Comparison of ENCODE assay signal across 8 cellular contexts in genomic region chr2:205682239-205683021, GRCh38. TPM values are rescaled to one million over a fixed set of nuclear protein-coding genes. Genes with fewer than 3 reads are reported as not detected.
DNase-seq lines count a peak whose midpoint lies in the region; ATAC-seq and TF ChIP-seq lines count a peak whose summit lies in the region.

NRP2 (plus strand) TSS chr2:205682501; CDS start chr2:205683291, 790 bp downstream.

- peaks cover 28% of the 10 kb centered on the region for H3K27me3 Mint-ChIP-seq in nephron (ENCODE audit: low read depth)

- peak within 1 kb of the TSS; percentile 61 to 85 (median 71) for H3K4me3 ChIP-seq in upper lobe of left lung

- peak within 1 kb of the TSS; percentile 67 for H3K27ac ChIP-seq in foreskin keratinocyte
- peak within 1 kb of the TSS; percentile 83 to 90 (median 85) for H3K27ac ChIP-seq in upper lobe of left lung

- TF ChIP-seq POLR2A in upper lobe of left lung (IDR thresholded peaks at IDR 0.05), result peak in 3 of 4 donors; percentile 82 to 96 (median 95)

- peak; percentile 78 for DNase-seq in DMS153 treated with DMSO at 0.1 percent for 48 hours (lab: John Stamatoyannopoulos, UW; ENCODE audit: unreplicated experiment)
- DNase-seq in RPMI7951 (ENCODE audit: low read depth), result peak; percentile 94
- peak; percentile 64 for DNase-seq in activated naive CD4-positive, alpha-beta T cell treated with anti-CD3 and anti-CD28 coated beads, Interleukin-2, amount 50 U/mL, for 16 hours
- peak; percentile 64 to 77 for DNase-seq in foreskin keratinocyte
- peak; percentile 90 to 93 for DNase-seq in upper lobe of left lung

- no peaks in the 10 kb centered on the region for H3K36me3 Mint-ChIP-seq in nephron (ENCODE audit: low read depth)

- no peaks in the 10 kb centered on the region for H3K27me3 ChIP-seq in foreskin keratinocyte
- peaks cover 0 to 2% (median 0%) of the 10 kb centered on the region in 4 donors for H3K27me3 ChIP-seq in upper lobe of left lung

- WGBS in upper lobe of left lung, 2 donors, result 0 to 1% methylated on average over 40 to 52 of the region's 71 CpGs

- no peaks in the 10 kb centered on the region for H3K9me3 Mint-ChIP-seq in nephron

- no peaks in the 10 kb centered on the region for H3K9me3 ChIP-seq in upper lobe of left lung

- TF ChIP-seq EP300 in Ishikawa (IDR thresholded peaks at IDR 0.05; ENCODE audit: borderline replicate concordance) (no peak), upper lobe of left lung (IDR thresholded peaks at IDR 0.05) (no peak)

- peak within 1 kb of the TSS; percentile 80 to 92 (median 91) for H3K27ac Mint-ChIP-seq in nephron

- H3K4me1 Mint-ChIP-seq in nephron, result peaks cover 62% of the 10 kb centered on the region

- TF ChIP-seq CTCF in foreskin keratinocyte (conservative IDR thresholded peaks at IDR 0.05), result no peak
- TF ChIP-seq CTCF in nephron (IDR thresholded peaks at IDR 0.05; ENCODE audit: unreplicated experiment in 3 of 3), result no peak
- peak in 2 of 6 experiments; percentile 29 to 32 for TF ChIP-seq CTCF in upper lobe of left lung (IDR thresholded peaks at IDR 0.05)

- H3K36me3 ChIP-seq in upper lobe of left lung, result no peaks in the 10 kb centered on the region

- peak within 1 kb of the TSS; percentile 92 to 98 (median 93) for H3K4me3 Mint-ChIP-seq in nephron

- peak; percentile 63 for ATAC-seq in GM21737 (IDR thresholded peaks at IDR 0.05; ENCODE audit: unreplicated experiment)
- peak; percentile 59 for ATAC-seq in foreskin keratinocyte
- ATAC-seq in upper lobe of left lung (ENCODE audit: low FRiP score in 2 of 2), result peak; percentile 84 to 92

- TF ChIP-seq RAD21 in Ishikawa (IDR thresholded peaks at IDR 0.05; ENCODE audit: low read depth), result no peak; the same call in 1 of the 2 replicates

- peaks cover 39% of the 10 kb centered on the region for H3K4me1 ChIP-seq in foreskin keratinocyte
- peaks cover 24 to 69% (median 39%) of the 10 kb centered on the region in 4 donors for H3K4me1 ChIP-seq in upper lobe of left lung

TF ChIP-seq in Ishikawa, 13 proteins besides CTCF, POLR2A, EP300 and RAD21:
- TF ChIP-seq NFIC (IDR thresholded peaks at IDR 0.05), result 0 out of 2 replicates have a peak, but pooled peaks have one; percentile 9
- TF ChIP-seq CEBPB (IDR thresholded peaks at IDR 0.05), result no peak
- 0 out of 2 replicates have a peak, but pooled peaks have one; percentile 14 for TF ChIP-seq ZBTB7A (IDR thresholded peaks at IDR 0.05; ENCODE audit: low read depth)
- TF ChIP-seq MAX (IDR thresholded peaks at IDR 0.05), result peak; percentile 85

RNA-seq across cellular contexts. Expression of gene NRP2, which starts in this region (rescaled TPM):
- total RNA-seq in RPMI7951 (2014; rRNA removed; shearing (Covaris generic)), result 57.7 and 73.5 TPM in 2 replicates
- total RNA-seq in foreskin keratinocyte, result 32.9 and 33.0 TPM in 2 replicates
- polyA plus RNA-seq in foreskin keratinocyte, result 9.5 and 13.2 TPM in 2 replicates
- total RNA-seq in upper lobe of left lung, result 10 to 100 TPM; 61.4 to 99.4 (median 71.8) TPM

Comparison
In these comparisons a context has a peak if more than half of its experiments do, and no peak if none do; other contexts are left out.
1. Peak in every context shown above with its lines: DNase-seq, ATAC-seq, H3K4me3 ChIP-seq and H3K27ac ChIP-seq.